In genomic region chr17:76497699-76497978, GRCh38 we compare ENCODE assay signal across 10 cellular contexts. TPM values are rescaled to one million over a fixed set of nuclear protein-coding genes. Genes with fewer than 3 reads are reported as not detected.
A peak's percentile ranks its signal among the peaks of the same experiment; 100 is the strongest.
DNase-seq lines count a peak whose midpoint lies in the region; ATAC-seq and TF ChIP-seq lines count a peak whose summit lies in the region.
"Had no signal": no experiment of that assay in that cellular context is flagged by ENCODE, and none has a peak within 500 bp of the region (broad histone marks: within the 10 kb centered on the region; RNA-seq: fewer than 3 reads in every experiment).

No MANE protein-coding gene starts in this region.

- H3K27ac ChIP-seq in Peyer's patch = peak overlapping the region; percentile 51 to 97 (median 78)
- H3K27ac ChIP-seq in temporal lobe (ENCODE audit: low read depth, low read length) = peak overlapping the region; percentile 78

- ATAC-seq in memory B cell (ENCODE audit: low read depth) (no peak), HG02870 (IDR thresholded peaks at IDR 0.05; ENCODE audit: unreplicated experiment) (no peak)

- peaks cover 0 to 62% (median 37%) of the 10 kb centered on the region in 4 donors for H3K4me1 ChIP-seq in Peyer's patch

- no peak for TF ChIP-seq POLR2A in Peyer's patch (IDR thresholded peaks at IDR 0.05)

- no peaks in the 10 kb centered on the region for H3K36me3 ChIP-seq in Peyer's patch
- H3K36me3 ChIP-seq: neutrophil had no signal

- H3K27ac Mint-ChIP-seq in chondrocyte (ENCODE audit: unreplicated experiment) = peak overlapping the region; percentile 79
- peak overlapping the region; percentile 87 for H3K27ac Mint-ChIP-seq in memory B cell

- no peaks in the 10 kb centered on the region for H3K27me3 ChIP-seq in Peyer's patch
- H3K27me3 ChIP-seq: neutrophil had no signal

- no peaks in the 10 kb centered on the region for H3K9me3 Mint-ChIP-seq in chondrocyte (ENCODE audit: low read depth)
- H3K9me3 Mint-ChIP-seq in memory B cell = no peaks in the 10 kb centered on the region

- no peaks in the 10 kb centered on the region for H3K36me3 Mint-ChIP-seq in chondrocyte (ENCODE audit: low read depth)
- peaks cover 13% of the 10 kb centered on the region for H3K36me3 Mint-ChIP-seq in memory B cell

- TF ChIP-seq CTCF in Peyer's patch (IDR thresholded peaks at IDR 0.05) = no peak
- TF ChIP-seq CTCF in chondrocyte (IDR thresholded peaks at IDR 0.05) = no peak

- H3K4me1 Mint-ChIP-seq in chondrocyte (ENCODE audit: low read depth) (peaks cover 49% of the 10 kb centered on the region), memory B cell (peaks cover 54% of the 10 kb centered on the region)

- H3K4me3 ChIP-seq in Peyer's patch = peak overlapping the region in 3 of 4 donors; percentile 16 to 94 (median 26)

- H3K27me3 Mint-ChIP-seq in chondrocyte (ENCODE audit: low read depth) (no peaks in the 10 kb centered on the region), memory B cell (no peaks in the 10 kb centered on the region)

- DNase-seq in Peyer's patch (no peak), chondrocyte (ENCODE audit: low spot score) (no peak), memory B cell (ENCODE audit: low spot score in 2 of 2) (no peak), OCI-M2 (lab: John Stamatoyannopoulos, UW; ENCODE audit: unreplicated experiment) (no peak), NCI-H2107 treated with DMSO at 0.1 percent for 48 hours (lab: John Stamatoyannopoulos, UW; ENCODE audit: unreplicated experiment) (no peak), NCI-H1048 (lab: John Stamatoyannopoulos, UW) (no peak)
- DNase-seq: activated CD4-positive, alpha-beta T cell treated with anti-CD3 and anti-CD28 coated beads, Interleukin-2, amount 50 U/mL, for 4 hours had no signal

- H3K9me3 ChIP-seq in Peyer's patch = no peaks in the 10 kb centered on the region
- H3K9me3 ChIP-seq: neutrophil had no signal

- H3K4me3 Mint-ChIP-seq in chondrocyte (ENCODE audit: unreplicated experiment) = no peak overlapping the region
- H3K4me3 Mint-ChIP-seq in memory B cell = peak overlapping the region; percentile 100

RNA-seq across cellular contexts. Expression of gene RHBDF2, which starts 3.6 kb away (rescaled TPM):
- total RNA-seq in Peyer's patch (100 to 1,000 TPM in 1 of 4 donors, 10 to 100 TPM in 2, 1 to 10 TPM in 1; 8.8 to 225 (median 33.0) TPM), chondrocyte (4.7 to 5.4 TPM (median 4.9 TPM) in 3 replicates), temporal lobe (2.7 TPM)

RNA-seq across cellular contexts. Expression of gene AANAT, which starts 30.2 kb away (rescaled TPM):
- total RNA-seq in Peyer's patch (not detected), chondrocyte (not detected in 3 replicates), temporal lobe (not detected)

RNA-seq across cellular contexts. Expression of gene CYGB, which starts 39.9 kb away (rescaled TPM):
- total RNA-seq in Peyer's patch (10 to 100 TPM in 3 of 4 donors, 1 to 10 TPM in 1; 5.8 to 81.7 (median 11.1) TPM), chondrocyte (0.48 to 5.4 TPM (median 4.6 TPM) in 3 replicates), temporal lobe (2.0 TPM)

RNA-seq across cellular contexts. Expression of gene PRCD, which starts 42.2 kb away (rescaled TPM):
- total RNA-seq in Peyer's patch (10 to 100 TPM in 1 of 4 donors, 1 to 10 TPM in 1, not detected in 2; 1.2 to 10.7 TPM), chondrocyte (0.55 to 1.0 TPM (median 0.92 TPM) in 3 replicates), temporal lobe (2.0 TPM)

RNA-seq across cellular contexts. Expression of gene UBE2O, which starts 44.7 kb away (rescaled TPM):
- total RNA-seq in Peyer's patch = 10 to 100 TPM; 20.5 to 75.1 (median 31.6) TPM
- 20.0 to 22.1 TPM (median 22.0 TPM) in 3 replicates for total RNA-seq in chondrocyte
- 30.7 TPM for total RNA-seq in temporal lobe
